8 cellular contexts compared by ENCODE assay signal in the genomic region with DNA sequence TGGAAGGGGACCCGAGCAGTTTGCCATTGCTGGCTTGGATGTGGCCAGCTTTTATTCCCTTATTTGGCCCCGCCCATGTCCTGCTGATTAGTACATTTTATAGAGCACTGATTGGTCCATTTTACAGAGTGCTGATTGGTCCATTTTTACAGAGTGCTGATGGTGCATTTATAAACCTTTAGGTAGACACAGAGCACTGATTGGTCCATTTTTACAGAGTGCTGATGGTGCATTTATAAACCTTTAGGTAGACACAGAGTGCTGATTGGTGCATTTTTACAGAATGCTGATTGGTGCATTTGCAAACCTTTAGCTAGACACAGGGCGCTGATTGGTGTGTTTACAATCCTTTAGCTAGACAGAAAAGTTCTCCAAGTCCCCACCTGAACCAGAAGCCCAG. TPM values are rescaled to one million over a fixed set of nuclear protein-coding genes. Genes with fewer than 3 reads are reported as not detected.
"Had no signal": no experiment of that assay in that cellular context is flagged by ENCODE, and none has a peak within 500 bp of the region (broad histone marks: within the 10 kb centered on the region; RNA-seq: fewer than 3 reads in every experiment).

No MANE protein-coding gene starts in this region.

RNA-seq across cellular contexts. Expression of a gene that starts 20.2 kb away (rescaled TPM):
- total RNA-seq: chondrocyte had no signal

RNA-seq across cellular contexts. Expression of a gene that starts 43.1 kb away (rescaled TPM):
- total RNA-seq: activated CD4-positive, alpha-beta T cell treated with anti-CD3 and anti-CD28 coated beads for 36 hours; activated CD4-positive, alpha-beta T cell treated with anti-CD3 and anti-CD28 coated beads, Interleukin-2, amount 10 ng/mL, durations not matched to agents 7 days and 5 days; activated T-helper 2 cell treated with anti-CD3 and anti-CD28 coated beads, Interferon-gamma antibody, Interleukin-2, Interleukin-4, amounts not matched to agents 10 μg/mL and 5 μg/mL and 100 μg/mL, durations not matched to agents 14 hours and 24 hours and 36 hours; ascending aorta; bronchial epithelial cell; cardiac muscle cell; chondrocyte had no signal
- polyA plus RNA-seq: adipose tissue had no signal

RNA-seq across cellular contexts. Expression of a gene that starts 53.7 kb away (rescaled TPM):
- total RNA-seq: ascending aorta, chondrocyte had no signal
